ENCODE assay signal across 1 cellular context in the genomic region with DNA sequence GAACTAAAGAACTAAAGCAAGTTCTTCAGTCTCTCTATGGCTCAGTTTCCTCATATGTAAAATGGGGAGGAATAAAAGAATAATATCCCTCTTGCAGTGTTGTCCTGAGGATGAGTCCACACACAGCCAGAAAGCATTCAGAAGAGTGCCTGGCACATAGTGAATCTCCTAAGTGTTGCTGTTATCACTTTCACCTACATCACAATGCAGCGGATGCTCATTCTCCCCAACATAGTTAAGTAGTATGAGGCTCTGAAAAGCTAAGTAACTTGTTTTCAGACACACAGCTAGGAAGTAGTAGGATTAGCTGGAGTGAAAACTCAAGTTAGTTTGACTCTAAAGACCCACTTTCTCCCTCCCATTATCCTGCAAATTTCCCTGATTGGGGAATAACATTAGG.
TF ChIP-seq lines count a peak whose summit lies in the region.

No MANE protein-coding gene starts in this region.

TF ChIP-seq in IMR-90, 13 proteins besides CTCF, POLR2A, EP300 and RAD21 (continued from another document):
- TF ChIP-seq, protein P1, sequence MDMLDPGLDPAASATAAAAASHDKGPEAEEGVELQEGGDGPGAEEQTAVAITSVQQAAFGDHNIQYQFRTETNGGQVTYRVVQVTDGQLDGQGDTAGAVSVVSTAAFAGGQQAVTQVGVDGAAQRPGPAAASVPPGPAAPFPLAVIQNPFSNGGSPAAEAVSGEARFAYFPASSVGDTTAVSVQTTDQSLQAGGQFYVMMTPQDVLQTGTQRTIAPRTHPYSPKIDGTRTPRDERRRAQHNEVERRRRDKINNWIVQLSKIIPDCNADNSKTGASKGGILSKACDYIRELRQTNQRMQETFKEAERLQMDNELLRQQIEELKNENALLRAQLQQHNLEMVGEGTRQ (IDR thresholded peaks at IDR 0.05; ENCODE audit: low read depth, low read length): no peak
- TF ChIP-seq CEBPB (IDR thresholded peaks at IDR 0.05; ENCODE audit: low read depth, low read length): no peak
- TF ChIP-seq, protein P2, sequence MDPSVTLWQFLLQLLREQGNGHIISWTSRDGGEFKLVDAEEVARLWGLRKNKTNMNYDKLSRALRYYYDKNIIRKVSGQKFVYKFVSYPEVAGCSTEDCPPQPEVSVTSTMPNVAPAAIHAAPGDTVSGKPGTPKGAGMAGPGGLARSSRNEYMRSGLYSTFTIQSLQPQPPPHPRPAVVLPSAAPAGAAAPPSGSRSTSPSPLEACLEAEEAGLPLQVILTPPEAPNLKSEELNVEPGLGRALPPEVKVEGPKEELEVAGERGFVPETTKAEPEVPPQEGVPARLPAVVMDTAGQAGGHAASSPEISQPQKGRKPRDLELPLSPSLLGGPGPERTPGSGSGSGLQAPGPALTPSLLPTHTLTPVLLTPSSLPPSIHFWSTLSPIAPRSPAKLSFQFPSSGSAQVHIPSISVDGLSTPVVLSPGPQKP (IDR thresholded peaks at IDR 0.05; ENCODE audit: borderline replicate concordance, low read depth, low read length): no peak
- no peak for TF ChIP-seq RFX5 (IDR thresholded peaks at IDR 0.05; ENCODE audit: low read depth, low read length)
- no peak for TF ChIP-seq BHLHE40 (IDR thresholded peaks at IDR 0.05; ENCODE audit: low read depth, low read length)
- no peak for TF ChIP-seq NFE2L2 (IDR thresholded peaks at IDR 0.05; ENCODE audit: low read depth, low read length)
- TF ChIP-seq RCOR1 (IDR thresholded peaks at IDR 0.05; ENCODE audit: insufficient replicate concordance, low read length): no peak
